Comparison of ENCODE assay signal across 12 cellular contexts in genomic region chr7:30842542-30843451, GRCh38.
A peak's percentile ranks its signal among the peaks of the same experiment; 100 is the strongest.
DNase-seq lines count a peak whose midpoint lies in the region; ATAC-seq and TF ChIP-seq lines count a peak whose summit lies in the region.
"Had no signal": no experiment of that assay in that cellular context is flagged by ENCODE, and none has a peak within 500 bp of the region (broad histone marks: within the 10 kb centered on the region; RNA-seq: fewer than 3 reads in every experiment).

No MANE protein-coding gene starts in this region.

- WGBS in esophagus squamous epithelium, 2 donors: 85 to 88% methylated on average over 5 to 8 of the region's 8 CpGs

- no peaks in the 10 kb centered on the region for H3K9me3 Mint-ChIP-seq in stimulated activated naive CD8-positive, alpha-beta T cell treated with anti-CD3 and anti-CD28 coated beads, Interleukin-15, amount 100 ng/mL, for 72 hours
- no peaks in the 10 kb centered on the region for H3K9me3 Mint-ChIP-seq in WTC11
- H3K9me3 Mint-ChIP-seq: type B pancreatic cell had no signal

- H3K9ac ChIP-seq in muscle layer of colon (ENCODE audit: low read length): no peak overlapping the region

- H3K9me3 ChIP-seq in esophagus squamous epithelium (no peaks in the 10 kb centered on the region), muscle layer of colon (ENCODE audit: low read length) (no peaks in the 10 kb centered on the region), uterus (no peaks in the 10 kb centered on the region)

- intact Hi-C loops in esophagus squamous epithelium (cut with DNase I) (no loop called here), uterus (cut with DNase I; ENCODE audit: low total_unique reads) (no loop called here)

- H3K4me1 Mint-ChIP-seq in stimulated activated naive CD8-positive, alpha-beta T cell treated with anti-CD3 and anti-CD28 coated beads, Interleukin-15, amount 100 ng/mL, for 72 hours: no peaks in the 10 kb centered on the region
- H3K4me1 Mint-ChIP-seq in WTC11: peaks cover 10% of the 10 kb centered on the region; the same call in 1 of the 2 replicates

- H3K27ac Mint-ChIP-seq in stimulated activated naive CD8-positive, alpha-beta T cell treated with anti-CD3 and anti-CD28 coated beads, Interleukin-15, amount 100 ng/mL, for 72 hours: peak overlapping the region in 1 of 2 donors; percentile 19
- no peak overlapping the region for H3K27ac Mint-ChIP-seq in WTC11
- H3K27ac Mint-ChIP-seq: type B pancreatic cell had no signal

- POLR2A ChIA-PET in WTC11 (lab: Charles Lee): no interaction called here

- peak overlapping the region in 3 of 4 donors; percentile 56 to 84 (median 63) for H3K27ac ChIP-seq in esophagus squamous epithelium
- H3K27ac ChIP-seq in muscle layer of colon (ENCODE audit: low read depth, low read length): peak overlapping the region; percentile 26
- peak overlapping the region in 1 of 2 donors; percentile 31 for H3K27ac ChIP-seq in uterus

- no peaks in the 10 kb centered on the region for H3K36me3 Mint-ChIP-seq in WTC11

- H3K4me1 ChIP-seq in esophagus squamous epithelium (peaks cover 0 to 57% (median 20%) of the 10 kb centered on the region in 3 donors), muscle layer of colon (ENCODE audit: insufficient read depth, low read length) (peaks cover 40% of the 10 kb centered on the region), uterus (peaks cover 0 to 5% of the 10 kb centered on the region in 2 donors)

- no peak for DNase-seq in stimulated activated naive CD8-positive, alpha-beta T cell treated with anti-CD3 and anti-CD28 coated beads, Interleukin-15, Interleukin-2, amounts not matched to agents 100 U/mL and 50 U/mL, for 24 hours
- DNase-seq in stimulated activated naive CD8-positive, alpha-beta T cell treated with anti-CD3 and anti-CD28 coated beads, Interleukin-15, amount 100 ng/mL, for 72 hours: no peak
- no peak for DNase-seq in esophagus squamous epithelium (lab: John Stamatoyannopoulos, UW)
- DNase-seq in uterus: no peak
- no peak for DNase-seq in OCI-M2 (lab: John Stamatoyannopoulos, UW; ENCODE audit: unreplicated experiment)
- no peak for DNase-seq in WTC11 (ENCODE audit: low spot score)
- DNase-seq in hippocampal formation (lab: John Stamatoyannopoulos, UW): no peak
- DNase-seq: EL, NCI-H524 treated with DMSO at 0.1 percent for 48 hours, RPMI8226 had no signal

- H3K36me3 ChIP-seq in esophagus squamous epithelium: peaks cover 0 to 27% (median 0%) of the 10 kb centered on the region in 3 donors
- no peaks in the 10 kb centered on the region for H3K36me3 ChIP-seq in muscle layer of colon (ENCODE audit: insufficient read depth, low read length)
- no peaks in the 10 kb centered on the region for H3K36me3 ChIP-seq in uterus

- no peak overlapping the region for H3K4me3 Mint-ChIP-seq in stimulated activated naive CD8-positive, alpha-beta T cell treated with anti-CD3 and anti-CD28 coated beads, Interleukin-15, amount 100 ng/mL, for 72 hours
- H3K4me3 Mint-ChIP-seq in WTC11: no peak overlapping the region
- H3K4me3 Mint-ChIP-seq: type B pancreatic cell had no signal

- CTCF ChIA-PET in WTC11 (lab: Charles Lee): interaction anchor here (1.1 to 1.5 kb wide), 4 partner anchors 32 to 141 kb away, joined by 3 to 6 read pairs (median 4); no protein-coding TSS in a partner anchor

- no peak overlapping the region for H3K4me3 ChIP-seq in esophagus squamous epithelium
- no peak overlapping the region for H3K4me3 ChIP-seq in muscle layer of colon (ENCODE audit: low read depth in 1 of 2, low read length in 2 of 2)
- no peak overlapping the region for H3K4me3 ChIP-seq in uterus

- no peak for TF ChIP-seq CTCF in esophagus squamous epithelium (IDR thresholded peaks at IDR 0.05)
- TF ChIP-seq CTCF in uterus (IDR thresholded peaks at IDR 0.05): no peak
- TF ChIP-seq CTCF in WTC11 (IDR thresholded peaks at IDR 0.05): no peak

- ATAC-seq in stimulated activated naive CD8-positive, alpha-beta T cell treated with anti-CD3 and anti-CD28 coated beads, Interleukin-15, Interleukin-2, amounts not matched to agents 100 U/mL and 50 U/mL, for 24 hours: peak; percentile 30
- ATAC-seq in stimulated activated naive CD8-positive, alpha-beta T cell treated with anti-CD3 and anti-CD28 coated beads, Interleukin-15, amount 100 ng/mL, for 72 hours: no peak
- ATAC-seq in WTC11: no peak

- H3K27me3 ChIP-seq in esophagus squamous epithelium (no peaks in the 10 kb centered on the region), muscle layer of colon (ENCODE audit: control insufficient read depth in 1 of 2, insufficient read depth in 2 of 2, low read length in 2 of 2) (no peaks in the 10 kb centered on the region), uterus (no peaks in the 10 kb centered on the region)

- TF ChIP-seq POLR2A in esophagus squamous epithelium (IDR thresholded peaks at IDR 0.05) (no peak), uterus (IDR thresholded peaks at IDR 0.05) (no peak)

- no peaks in the 10 kb centered on the region for H3K27me3 Mint-ChIP-seq in stimulated activated naive CD8-positive, alpha-beta T cell treated with anti-CD3 and anti-CD28 coated beads, Interleukin-15, amount 100 ng/mL, for 72 hours
- no peaks in the 10 kb centered on the region for H3K27me3 Mint-ChIP-seq in WTC11 (ENCODE audit: low read depth)
- H3K27me3 Mint-ChIP-seq: type B pancreatic cell had no signal

TF ChIP-seq in WTC11, 78 proteins besides CTCF, POLR2A, EP300 and RAD21:
- TF ChIP-seq SMAD4 (CRISPR knock-in tag; IDR thresholded peaks at IDR 0.05) (no peak), NR1H2 (CRISPR knock-in tag; IDR thresholded peaks at IDR 0.05) (no peak), PRRX2 (CRISPR knock-in tag; IDR thresholded peaks at IDR 0.05) (no peak), CDX4 (CRISPR knock-in tag; IDR thresholded peaks at IDR 0.05; ENCODE audit: borderline replicate concordance) (no peak), CREM (CRISPR knock-in tag; IDR thresholded peaks at IDR 0.05) (no peak)
TF ChIP-seq in WTC11: peak in this region for 0.
